ENCODE assay signal across 19 cellular contexts in genomic region chr4:44700427-44700826, GRCh38. TPM values are rescaled to one million over a fixed set of nuclear protein-coding genes. Genes with fewer than 3 reads are reported as not detected.
DNase-seq lines count a peak whose midpoint lies in the region; ATAC-seq, FAIRE-seq and TF ChIP-seq lines count a peak whose summit lies in the region.
"Had no signal": no experiment of that assay in that cellular context is flagged by ENCODE, and none has a peak within 500 bp of the region (broad histone marks: within the 10 kb centered on the region; RNA-seq: fewer than 3 reads in every experiment).

No MANE protein-coding gene starts in this region.

- no peak for DNase-seq in activated naive CD8-positive, alpha-beta T cell treated with anti-CD3 and anti-CD28 coated beads for 36 hours
- DNase-seq in activated naive CD8-positive, alpha-beta T cell treated with anti-CD3 and anti-CD28 coated beads, Interleukin-2, amount 50 U/mL, for 24 hours: no peak
- no peak for DNase-seq in Caco-2
- DNase-seq in astrocyte (ENCODE audit: low read depth): no peak
- no peak for DNase-seq in stimulated activated effector memory CD8-positive, alpha-beta T cell treated with anti-CD3 and anti-CD28 coated beads, Interleukin-12 subunit alpha, Interleukin-12 subunit beta, amount 100 ng/mL, for 72 hours (ENCODE audit: low spot score in 2 of 2)
- no peak for DNase-seq in activated CD4-positive, alpha-beta memory T cell treated with anti-CD3 and anti-CD28 coated beads for 36 hours
- DNase-seq: BE2C, Calu3, DMS 273 treated with DMSO at 0.1 percent for 48 hours, H7 had no signal

- POLR2A ChIA-PET in Caco-2 (lab: Charles Lee): no interaction called here
- POLR2A ChIA-PET in activated CD4-positive, alpha-beta memory T cell treated with anti-CD3 and anti-CD28 coated beads for 36 hours (lab: Charles Lee): no interaction called here

- peaks cover 2% of the 10 kb centered on the region for H3K4me1 Mint-ChIP-seq in activated naive CD8-positive, alpha-beta T cell treated with anti-CD3 and anti-CD28 coated beads for 36 hours
- no peaks in the 10 kb centered on the region for H3K4me1 Mint-ChIP-seq in activated naive CD8-positive, alpha-beta T cell treated with anti-CD3 and anti-CD28 coated beads, Interleukin-2, amount 50 U/mL, for 24 hours
- H3K4me1 Mint-ChIP-seq in Caco-2 (ENCODE audit: low read depth, unreplicated experiment): peaks cover 6% of the 10 kb centered on the region
- H3K4me1 Mint-ChIP-seq in astrocyte (ENCODE audit: low read depth, unreplicated experiment): peaks cover 2% of the 10 kb centered on the region
- peaks cover 5% of the 10 kb centered on the region for H3K4me1 Mint-ChIP-seq in stimulated activated effector memory CD8-positive, alpha-beta T cell treated with anti-CD3 and anti-CD28 coated beads, Interleukin-12 subunit alpha, Interleukin-12 subunit beta, amount 100 ng/mL, for 72 hours
- peaks cover 2% of the 10 kb centered on the region for H3K4me1 Mint-ChIP-seq in activated CD4-positive, alpha-beta memory T cell treated with anti-CD3 and anti-CD28 coated beads for 36 hours (ENCODE audit: low read depth)

- peaks cover 24% of the 10 kb centered on the region for H3K36me3 Mint-ChIP-seq in activated naive CD8-positive, alpha-beta T cell treated with anti-CD3 and anti-CD28 coated beads for 36 hours
- peaks cover 60% of the 10 kb centered on the region for H3K36me3 Mint-ChIP-seq in activated naive CD8-positive, alpha-beta T cell treated with anti-CD3 and anti-CD28 coated beads, Interleukin-2, amount 50 U/mL, for 24 hours (ENCODE audit: low read depth)
- H3K36me3 Mint-ChIP-seq in Caco-2 (ENCODE audit: insufficient read depth, unreplicated experiment) (peaks cover 56% of the 10 kb centered on the region), astrocyte (ENCODE audit: low read depth, unreplicated experiment) (peaks cover 3% of the 10 kb centered on the region)
- H3K36me3 Mint-ChIP-seq in stimulated activated effector memory CD8-positive, alpha-beta T cell treated with anti-CD3 and anti-CD28 coated beads, Interleukin-12 subunit alpha, Interleukin-12 subunit beta, amount 100 ng/mL, for 72 hours: peaks cover 98% of the 10 kb centered on the region
- peaks cover 40% of the 10 kb centered on the region for H3K36me3 Mint-ChIP-seq in activated CD4-positive, alpha-beta memory T cell treated with anti-CD3 and anti-CD28 coated beads for 36 hours

- CTCF ChIA-PET in Caco-2 (lab: Charles Lee): no interaction called here
- CTCF ChIA-PET in activated CD4-positive, alpha-beta memory T cell treated with anti-CD3 and anti-CD28 coated beads for 36 hours (lab: Charles Lee): no interaction called here

- no peaks in the 10 kb centered on the region for H3K27me3 Mint-ChIP-seq in activated naive CD8-positive, alpha-beta T cell treated with anti-CD3 and anti-CD28 coated beads for 36 hours
- no peaks in the 10 kb centered on the region for H3K27me3 Mint-ChIP-seq in activated naive CD8-positive, alpha-beta T cell treated with anti-CD3 and anti-CD28 coated beads, Interleukin-2, amount 50 U/mL, for 24 hours
- H3K27me3 Mint-ChIP-seq in Caco-2 (ENCODE audit: insufficient read depth, unreplicated experiment): no peaks in the 10 kb centered on the region
- no peaks in the 10 kb centered on the region for H3K27me3 Mint-ChIP-seq in astrocyte (ENCODE audit: low read depth, unreplicated experiment)
- no peaks in the 10 kb centered on the region for H3K27me3 Mint-ChIP-seq in activated CD4-positive, alpha-beta memory T cell treated with anti-CD3 and anti-CD28 coated beads for 36 hours

- H3K27me3 ChIP-seq in Caco-2 (replicated peaks; ENCODE audit: control insufficient read depth, insufficient read depth, low read length): no peaks in the 10 kb centered on the region
- no peaks in the 10 kb centered on the region for H3K27me3 ChIP-seq in astrocyte (ENCODE audit: insufficient read depth, low read length)
- H3K27me3 ChIP-seq: BE2C had no signal

- H3K4me3 ChIP-seq in Caco-2 (ENCODE audit: low read depth, low read length) (no peak overlapping the region), astrocyte (ENCODE audit: insufficient read depth, low read depth, low read length) (no peak overlapping the region)
- H3K4me3 ChIP-seq: A549, GM12878, GM23338 had no signal

- ATAC-seq in activated naive CD8-positive, alpha-beta T cell treated with anti-CD3 and anti-CD28 coated beads, Interleukin-2, amount 50 U/mL, for 24 hours: no peak
- ATAC-seq in stimulated activated effector memory CD8-positive, alpha-beta T cell treated with anti-CD3 and anti-CD28 coated beads, Interleukin-12 subunit alpha, Interleukin-12 subunit beta, amount 100 ng/mL, for 72 hours: no peak
- ATAC-seq in GM18909 (IDR thresholded peaks at IDR 0.05; ENCODE audit: poor library complexity, unreplicated experiment): no peak
- no peak for ATAC-seq in HG03469 (IDR thresholded peaks at IDR 0.05; ENCODE audit: unreplicated experiment)
- ATAC-seq: A549, GM12878, GM23338 had no signal

- FAIRE-seq in astrocyte (lab: Jason Lieb, UNC): peak; percentile 39
- FAIRE-seq: A549, GM12878, GM18507 had no signal

- H3K79me2 ChIP-seq in astrocyte (ENCODE audit: insufficient read depth, low read length): no peaks in the 10 kb centered on the region

- H3K9me3 Mint-ChIP-seq in activated naive CD8-positive, alpha-beta T cell treated with anti-CD3 and anti-CD28 coated beads for 36 hours: no peaks in the 10 kb centered on the region
- H3K9me3 Mint-ChIP-seq in activated naive CD8-positive, alpha-beta T cell treated with anti-CD3 and anti-CD28 coated beads, Interleukin-2, amount 50 U/mL, for 24 hours: no peaks in the 10 kb centered on the region
- H3K9me3 Mint-ChIP-seq in Caco-2 (ENCODE audit: unreplicated experiment) (no peaks in the 10 kb centered on the region), astrocyte (ENCODE audit: unreplicated experiment) (no peaks in the 10 kb centered on the region)
- no peaks in the 10 kb centered on the region for H3K9me3 Mint-ChIP-seq in stimulated activated effector memory CD8-positive, alpha-beta T cell treated with anti-CD3 and anti-CD28 coated beads, Interleukin-12 subunit alpha, Interleukin-12 subunit beta, amount 100 ng/mL, for 72 hours
- H3K9me3 Mint-ChIP-seq in activated CD4-positive, alpha-beta memory T cell treated with anti-CD3 and anti-CD28 coated beads for 36 hours: no peaks in the 10 kb centered on the region
- H3K9me3 Mint-ChIP-seq: GM23338 had no signal

- TSS peak; percentile 26 for BruUV-seq in Caco-2 (replicated peaks; lab: Mats Ljungman, UMichigan)

- no peak for TF ChIP-seq CTCF in Caco-2 (IDR thresholded peaks at IDR 0.05; ENCODE audit: insufficient read depth in 1 of 2, low read depth in 1 of 2, low read length in 1 of 2, severe bottlenecking in 1 of 2, unreplicated experiment in 1 of 2)
- TF ChIP-seq CTCF in astrocyte (IDR thresholded peaks at IDR 0.05; ENCODE audit: insufficient read depth, low read depth, low read length): no peak

- H3K9me3 ChIP-seq in Caco-2: no peaks in the 10 kb centered on the region
- no peaks in the 10 kb centered on the region for H3K9me3 ChIP-seq in astrocyte (ENCODE audit: insufficient read depth, low read depth, low read length)
- H3K9me3 ChIP-seq: A549, BE2C had no signal

- H3K4me3 Mint-ChIP-seq in activated naive CD8-positive, alpha-beta T cell treated with anti-CD3 and anti-CD28 coated beads for 36 hours: no peak overlapping the region
- H3K4me3 Mint-ChIP-seq in activated naive CD8-positive, alpha-beta T cell treated with anti-CD3 and anti-CD28 coated beads, Interleukin-2, amount 50 U/mL, for 24 hours: no peak overlapping the region
- no peak overlapping the region for H3K4me3 Mint-ChIP-seq in Caco-2 (ENCODE audit: unreplicated experiment)
- no peak overlapping the region for H3K4me3 Mint-ChIP-seq in astrocyte (ENCODE audit: unreplicated experiment)
- no peak overlapping the region for H3K4me3 Mint-ChIP-seq in stimulated activated effector memory CD8-positive, alpha-beta T cell treated with anti-CD3 and anti-CD28 coated beads, Interleukin-12 subunit alpha, Interleukin-12 subunit beta, amount 100 ng/mL, for 72 hours
- H3K4me3 Mint-ChIP-seq in activated CD4-positive, alpha-beta memory T cell treated with anti-CD3 and anti-CD28 coated beads for 36 hours: no peak overlapping the region
- H3K4me3 Mint-ChIP-seq: GM23338 had no signal

- H4K20me1 ChIP-seq in astrocyte (ENCODE audit: insufficient read depth, low read length): no peaks in the 10 kb centered on the region

- peak overlapping the region; percentile 18 for H3K27ac Mint-ChIP-seq in activated naive CD8-positive, alpha-beta T cell treated with anti-CD3 and anti-CD28 coated beads for 36 hours
- no peak overlapping the region for H3K27ac Mint-ChIP-seq in activated naive CD8-positive, alpha-beta T cell treated with anti-CD3 and anti-CD28 coated beads, Interleukin-2, amount 50 U/mL, for 24 hours
- H3K27ac Mint-ChIP-seq in Caco-2 (ENCODE audit: unreplicated experiment): no peak overlapping the region
- H3K27ac Mint-ChIP-seq in astrocyte (ENCODE audit: unreplicated experiment): no peak overlapping the region
- H3K27ac Mint-ChIP-seq in stimulated activated effector memory CD8-positive, alpha-beta T cell treated with anti-CD3 and anti-CD28 coated beads, Interleukin-12 subunit alpha, Interleukin-12 subunit beta, amount 100 ng/mL, for 72 hours: peak overlapping the region; percentile 52
- no peak overlapping the region for H3K27ac Mint-ChIP-seq in activated CD4-positive, alpha-beta memory T cell treated with anti-CD3 and anti-CD28 coated beads for 36 hours
- H3K27ac Mint-ChIP-seq: GM23338 had no signal

- intact Hi-C loops in Caco-2 (cut with micrococcal nuclease; ENCODE audit: unreplicated experiment): no loop called here
- intact Hi-C loops in activated CD4-positive, alpha-beta memory T cell treated with anti-CD3 and anti-CD28 coated beads for 36 hours (cut with micrococcal nuclease): no loop called here

- no peaks in the 10 kb centered on the region; the same call in 1 of the 2 replicates for H3K36me3 ChIP-seq in Caco-2 (ENCODE audit: control insufficient read depth, insufficient read depth, low read length)
- peaks cover 46% of the 10 kb centered on the region for H3K36me3 ChIP-seq in astrocyte (ENCODE audit: insufficient read depth, low read length)

- H3K4me2 ChIP-seq in astrocyte (ENCODE audit: low read length): no peak overlapping the region
- H3K4me2 ChIP-seq: A549, GM23338 had no signal

- H3K4me1 ChIP-seq in Caco-2: no peaks in the 10 kb centered on the region
- no peaks in the 10 kb centered on the region for H3K4me1 ChIP-seq in astrocyte (ENCODE audit: insufficient read depth, low read length)
- H3K4me1 ChIP-seq: A549 had no signal

- H3K9ac ChIP-seq in astrocyte (ENCODE audit: low read length): no peak overlapping the region

- no peak overlapping the region for H3K27ac ChIP-seq in astrocyte (ENCODE audit: low read depth, low read length)
- H3K27ac ChIP-seq: A549, C4-2B had no signal

- no peak overlapping the region for H2AFZ ChIP-seq in astrocyte (ENCODE audit: low read depth, low read length)
- H2AFZ ChIP-seq: GM23338 had no signal

RNA-seq across cellular contexts. Expression of gene GUF1, which starts 22.2 kb away (rescaled TPM):
- 10 to 100 TPM; 52.2 to 54.1 TPM for total RNA-seq in activated naive CD8-positive, alpha-beta T cell treated with anti-CD3 and anti-CD28 coated beads for 36 hours
- total RNA-seq in Caco-2 (2022): 27.6 and 29.0 TPM in 2 replicates
- 24.7 and 25.3 TPM in 2 replicates for total RNA-seq in astrocyte
- total RNA-seq in activated CD4-positive, alpha-beta memory T cell treated with anti-CD3 and anti-CD28 coated beads for 36 hours: 10 to 100 TPM; 25.8 to 28.0 TPM

RNA-seq across cellular contexts. Expression of gene GNPDA2, which starts 25.9 kb away (rescaled TPM):
- total RNA-seq in activated naive CD8-positive, alpha-beta T cell treated with anti-CD3 and anti-CD28 coated beads for 36 hours: 10 to 100 TPM; 19.0 to 21.2 TPM
- total RNA-seq in Caco-2 (2022) (4.8 and 5.8 TPM in 2 replicates), astrocyte (12.2 and 12.8 TPM in 2 replicates)
- 10 to 100 TPM; 15.1 to 15.8 TPM for total RNA-seq in activated CD4-positive, alpha-beta memory T cell treated with anti-CD3 and anti-CD28 coated beads for 36 hours

RNA-seq across cellular contexts. Expression of gene YIPF7, which starts 49.0 kb away (rescaled TPM):
- total RNA-seq in activated naive CD8-positive, alpha-beta T cell treated with anti-CD3 and anti-CD28 coated beads for 36 hours: not detected
- total RNA-seq in Caco-2 (2022) (not detected in 2 replicates), astrocyte (0.30 and 0.31 TPM in 2 replicates)
- total RNA-seq in activated CD4-positive, alpha-beta memory T cell treated with anti-CD3 and anti-CD28 coated beads for 36 hours: not detected
- total RNA-seq: Daoy, GM12878, GM23338, H7, HT-29 had no signal

Comparison
In these comparisons a context has a peak if more than half of its experiments do, and no peak if none do; other contexts are left out.
1. H3K27ac Mint-ChIP-seq: peak in activated naive CD8-positive, alpha-beta T cell treated with anti-CD3 and anti-CD28 coated beads for 36 hours (single experiment) and stimulated activated effector memory CD8-positive, alpha-beta T cell treated with anti-CD3 and anti-CD28 coated beads, Interleukin-12 subunit alpha, Interleukin-12 subunit beta, amount 100 ng/mL, for 72 hours (single experiment); none in activated naive CD8-positive, alpha-beta T cell treated with anti-CD3 and anti-CD28 coated beads, Interleukin-2, amount 50 U/mL, for 24 hours (single experiment), Caco-2 (single experiment), astrocyte (single experiment) and activated CD4-positive, alpha-beta memory T cell treated with anti-CD3 and anti-CD28 coated beads for 36 hours (single experiment).